Comparison of ENCODE assay signal across 18 cellular contexts in the genomic region with DNA sequence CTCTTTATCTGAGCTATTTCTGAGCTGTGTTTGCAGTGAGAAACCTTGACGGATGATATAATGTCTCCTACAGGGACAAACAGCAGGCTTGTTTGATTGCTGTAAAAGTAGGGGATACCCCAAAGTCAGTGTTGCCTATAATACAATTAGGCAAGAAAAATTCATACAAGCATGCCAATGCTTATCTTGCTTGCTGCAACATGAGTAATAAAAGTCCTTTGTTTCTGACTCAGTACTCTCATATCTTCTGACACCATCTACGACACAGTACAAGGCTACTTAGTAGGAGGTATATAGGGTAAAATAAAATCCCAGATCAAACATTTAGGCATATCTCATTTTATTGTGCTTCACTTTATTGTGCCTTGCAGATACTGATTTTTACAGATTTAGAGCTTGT. TPM values are rescaled to one million over a fixed set of nuclear protein-coding genes. Genes with fewer than 3 reads are reported as not detected.
DNase-seq lines count a peak whose midpoint lies in the region; ATAC-seq lines count a peak whose summit lies in the region.
"Had no signal": no experiment of that assay in that cellular context is flagged by ENCODE, and none has a peak within 500 bp of the region (broad histone marks: within the 10 kb centered on the region; RNA-seq: fewer than 3 reads in every experiment).

No MANE protein-coding gene starts in this region.

- intact Hi-C loops in left cardiac atrium (cut with DNase I), result no loop called here
- intact Hi-C loops in posterior cingulate gyrus (cut with DNase I), result no loop called here

- DNase-seq in left cardiac atrium, result no peak
- no peak for DNase-seq in NCI-H524 treated with DMSO at 0.1 percent for 48 hours (lab: John Stamatoyannopoulos, UW)
- DNase-seq in posterior cingulate gyrus, result no peak
- DNase-seq: activated CD4-positive, alpha-beta T cell treated with anti-CD3 and anti-CD28 coated beads, Interleukin-2, amount 50 U/mL, for 4 hours; activated T-cell treated with anti-CD3 and anti-CD28 coated beads, Interleukin-2, amount 50 U/mL, for 24 hours; cortex of kidney; GF-D8; NCI-H2029; NCI-H446 treated with DMSO at 0.1 percent for 48 hours; Right ventricle myocardium superior had no signal

- peak; percentile 70 for ATAC-seq in GM18499 (IDR thresholded peaks at IDR 0.05; ENCODE audit: insufficient read depth, unreplicated experiment)
- peak; percentile 64 for ATAC-seq in GM18873 (IDR thresholded peaks at IDR 0.05; ENCODE audit: low FRiP score, unreplicated experiment)
- peak; percentile 65 for ATAC-seq in HG02588 (IDR thresholded peaks at IDR 0.05; ENCODE audit: unreplicated experiment)
- peak; percentile 81 for ATAC-seq in HG03378 (IDR thresholded peaks at IDR 0.05; ENCODE audit: unreplicated experiment)
- no peak for ATAC-seq in left cardiac atrium
- ATAC-seq in HG03280 (IDR thresholded peaks at IDR 0.05; ENCODE audit: unreplicated experiment), result no peak
- ATAC-seq: K562; natural killer cell treated with Interleukin-12 subunit alpha and Interleukin-12 subunit beta and Interleukin-15 and Interleukin-18, amount 100 ng/mL, for 72 hours had no signal

RNA-seq across cellular contexts. Expression of gene ERBB4, which starts 33.0 kb away (rescaled TPM):
- 10 to 100 TPM; 17.9 to 20.6 TPM for total RNA-seq in left cardiac atrium
- total RNA-seq: activated naive CD4-positive, alpha-beta T cell treated with anti-CD3 and anti-CD28 coated beads, Interleukin-2, amount 50 U/mL, for 72 hours; K562; natural killer cell treated with Interleukin-12 subunit alpha and Interleukin-12 subunit beta and Interleukin-15 and Interleukin-18, amount 100 ng/mL, for 72 hours had no signal

Comparison
In these comparisons a context has a peak if more than half of its experiments do, and no peak if none do; other contexts are left out.
1. ATAC-seq: peak in GM18499 (single experiment), GM18873 (single experiment), HG02588 (single experiment) and HG03378 (single experiment); none in left cardiac atrium (0 of 2) and HG03280 (single experiment).